In genomic region chr11:76807206-76807875, GRCh38 we compare ENCODE assay signal across 8 cellular contexts. TPM values are rescaled to one million over a fixed set of nuclear protein-coding genes. Genes with fewer than 3 reads are reported as not detected.
DNase-seq lines count a peak whose midpoint lies in the region; ATAC-seq and TF ChIP-seq lines count a peak whose summit lies in the region.

No MANE protein-coding gene starts in this region.

- in situ Hi-C loops in Panc1 (cut with HindIII; ENCODE audit: low pct_unique_long_range_greater_than_20kb, low sequenced_read_pairs), result no loop called here

- peaks cover 0 to 6% of the 10 kb centered on the region in 2 donors for H3K4me1 Mint-ChIP-seq in natural killer cell

- H3K4me3 ChIP-seq in Panc1 (ENCODE audit: low read depth in 2 of 2, low read length in 2 of 2) (peak overlapping the region in 1 of 2 experiments; percentile 29; a peak in 2 of 4 replicates), stomach (no peak overlapping the region)

- intact Hi-C loops in Panc1 (cut with micrococcal nuclease; ENCODE audit: unreplicated experiment) (loop anchor here (1.0 to 5.0 kb wide), 3 partner anchors 73 to 230 kb away; no protein-coding TSS in a partner anchor), natural killer cell (cut with micrococcal nuclease) (loop anchor here (5.0 kb wide), 1 partner anchor 115 kb away; no protein-coding TSS in a partner anchor), stomach (cut with DNase I; ENCODE audit: low total_unique reads) (loop anchor here (5.0 kb wide), 1 partner anchor 110 kb away; no protein-coding TSS in a partner anchor)

- ATAC-seq in Panc1 (peak; percentile 96), natural killer cell (peak; percentile 50 to 77 (median 69)), GM19452 (IDR thresholded peaks at IDR 0.05; ENCODE audit: unreplicated experiment) (no peak)

- no peak for TF ChIP-seq POLR2A in stomach (IDR thresholded peaks at IDR 0.05)

- H3K27ac ChIP-seq in Panc1 (ENCODE audit: low read length) (no peak overlapping the region), stomach (no peak overlapping the region)

- peaks cover 19 to 30% of the 10 kb centered on the region in 2 donors for H3K27me3 Mint-ChIP-seq in natural killer cell (ENCODE audit: low read depth in 2 of 2)

- H3K9me3 ChIP-seq in Panc1 (ENCODE audit: control insufficient read depth, insufficient read depth, low read depth, low read length), result no peaks in the 10 kb centered on the region
- H3K9me3 ChIP-seq in stomach, result no peaks in the 10 kb centered on the region

- DNase-seq in DMS53 (lab: John Stamatoyannopoulos, UW) (peak; percentile 96), HUDEP-2 (lab: John Stamatoyannopoulos, UW; ENCODE audit: unreplicated experiment in 76 of 76) (peak in 71 of 76 experiments; percentile 21 to 88 (median 68)), Panc1 (ENCODE audit: low read depth, low spot score) (peak; percentile 47), activated T-cell treated with anti-CD3 and anti-CD28 coated beads for 48 hours (ENCODE audit: low read depth) (peak; percentile 69), fibroblast of gingiva (ENCODE audit: low read depth) (peak; percentile 99), natural killer cell (peak; percentile 42), stomach (peak; percentile 90)

- TF ChIP-seq EP300 in stomach (IDR thresholded peaks at IDR 0.05), result no peak

- H3K36me3 Mint-ChIP-seq in natural killer cell, result no peaks in the 10 kb centered on the region

- H3K4me3 Mint-ChIP-seq in natural killer cell, result no peak overlapping the region

- H3K27me3 ChIP-seq in Panc1 (ENCODE audit: control insufficient read depth, insufficient read depth, low read length), result no peaks in the 10 kb centered on the region
- peaks cover 0 to 8% (median 0%) of the 10 kb centered on the region in 3 donors for H3K27me3 ChIP-seq in stomach

- H3K4me1 ChIP-seq in Panc1 (ENCODE audit: control insufficient read depth, insufficient read depth, low read length) (0 out of 2 replicates have a peak, but pooled peaks cover 4% of the 10 kb centered on the region), stomach (peaks cover 12 to 38% (median 24%) of the 10 kb centered on the region in 4 donors)

- H3K27ac Mint-ChIP-seq in natural killer cell, result no peak overlapping the region

- H3K36me3 ChIP-seq in Panc1 (ENCODE audit: control insufficient read depth, insufficient read depth, low read length) (no peaks in the 10 kb centered on the region), stomach (no peaks in the 10 kb centered on the region)

- no TSS peak for BruUV-seq in Panc1 (replicated peaks; lab: Mats Ljungman, UMichigan)

- WGBS in stomach, 5 donors, result 8 to 14% (median 10%) methylated on average over 19 of the region's 19 CpGs

- POLR2A ChIA-PET in Panc1 (lab: Charles Lee), result no interaction called here

- no peaks in the 10 kb centered on the region for H3K9me3 Mint-ChIP-seq in natural killer cell

- TF ChIP-seq CTCF in Panc1 (IDR thresholded peaks at IDR 0.05) (peak; percentile 95), natural killer cell (IDR thresholded peaks at IDR 0.05) (peak; percentile 53), stomach (IDR thresholded peaks at IDR 0.05) (peak in 5 of 7 experiments; percentile 52 to 78 (median 73))

- CTCF ChIA-PET in Panc1 (lab: Charles Lee), result interaction anchor here (0.6 to 6.9 kb wide), 3 partner anchors 84 to 284 kb away, joined by 3 to 42 read pairs (median 3); no protein-coding TSS in a partner anchor

RNA-seq across cellular contexts. Expression of gene TSKU, which starts 24.2 kb away (rescaled TPM):
- total RNA-seq in Panc1 (2021; ENCODE audit: unreplicated experiment) (31.4 TPM), natural killer cell (not detected), stomach (100 to 1,000 TPM in 1 of 5 donors, 10 to 100 TPM in 4; 11.1 to 114 (median 20.4) TPM)
- 44.7 TPM for polyA plus RNA-seq in Panc1 (2012; ENCODE audit: insufficient read length)
- polyA plus RNA-seq in stomach, result 10 to 100 TPM; 18.6 to 20.9 (median 18.9) TPM

RNA-seq across cellular contexts. Expression of gene ACER3, which starts 53.4 kb away (rescaled TPM):
- total RNA-seq in Panc1 (2021; ENCODE audit: unreplicated experiment) (41.8 TPM), natural killer cell (10 to 100 TPM; 12.1 to 14.8 (median 13.6) TPM), stomach (10 to 100 TPM in 3 of 5 donors, 1 to 10 TPM in 2; 4.7 to 25.9 (median 20.4) TPM)
- 13.2 TPM for polyA plus RNA-seq in Panc1 (2012; ENCODE audit: insufficient read length)
- polyA plus RNA-seq in stomach, result 1 to 10 TPM; 2.1 to 7.9 (median 3.0) TPM

Comparison
In these comparisons a context has a peak if more than half of its experiments do, and no peak if none do; other contexts are left out.
1. DNase-seq: peak in every context shown above with its lines; median percentile 99 in fibroblast of gingiva; 96 in DMS53; 90 in stomach; 69 in activated T-cell treated with anti-CD3 and anti-CD28 coated beads for 48 hours; 68 in HUDEP-2; 47 in Panc1; 42 in natural killer cell.
2. RNA of gene TSKU, which starts 24.2 kb away (total RNA-seq): 31.4 TPM in Panc1 (single experiment) and 11.1 to 114 TPM in stomach; not detected in natural killer cell; every median in the first group is over 4 times any median in the second.
3. Peak in every context shown above with its lines, with median percentiles within 50 percentile points of each other: CTCF ChIP-seq.